1 cellular context compared by ENCODE assay signal in the genomic region with DNA sequence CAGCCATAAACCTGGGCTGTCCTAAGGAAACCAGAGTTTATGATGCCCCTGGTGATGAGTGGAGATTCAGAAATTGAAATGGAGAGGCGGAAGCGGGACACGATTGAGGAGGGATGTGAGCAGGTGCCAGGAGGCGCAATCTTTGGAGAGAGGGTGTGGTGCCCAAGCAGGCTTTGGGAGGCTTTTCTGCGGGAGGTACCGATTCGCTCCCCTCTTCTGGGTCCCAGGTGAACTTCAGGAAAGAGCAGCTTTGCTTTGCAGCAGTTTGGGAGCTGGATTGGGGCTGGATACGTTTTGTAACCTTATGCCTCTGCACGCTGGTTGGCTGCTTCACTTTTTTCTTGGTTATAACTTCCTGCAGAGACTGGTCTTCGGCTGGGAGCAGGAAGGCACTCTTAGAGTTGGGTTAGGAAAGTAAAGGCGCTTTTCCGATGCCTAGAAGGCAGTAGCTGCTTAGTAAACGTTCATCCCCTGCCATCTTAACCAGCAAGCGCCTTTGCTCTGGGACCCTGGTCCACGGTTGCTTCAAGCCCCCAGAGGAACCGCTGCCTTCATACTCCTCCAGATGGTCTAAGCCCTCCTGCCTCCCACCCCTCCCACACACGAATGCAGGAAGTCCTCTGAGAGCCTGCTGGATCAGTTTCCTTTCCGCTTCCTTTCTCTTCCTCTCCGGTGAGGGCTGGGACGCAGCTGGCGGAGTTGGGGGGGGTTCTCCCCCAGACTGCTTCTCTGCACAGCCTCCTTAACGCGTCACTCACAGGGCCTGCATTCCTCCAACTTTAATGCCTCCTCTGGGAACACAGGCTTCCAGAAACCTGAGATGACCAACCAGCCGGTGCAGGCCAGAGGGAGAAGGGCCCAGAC.
TF ChIP-seq lines count a peak whose summit lies in the region.

No MANE protein-coding gene starts in this region.

TF ChIP-seq in IMR-90, 13 proteins besides CTCF, POLR2A, EP300 and RAD21 (continued from another document):
- TF ChIP-seq, protein P1, sequence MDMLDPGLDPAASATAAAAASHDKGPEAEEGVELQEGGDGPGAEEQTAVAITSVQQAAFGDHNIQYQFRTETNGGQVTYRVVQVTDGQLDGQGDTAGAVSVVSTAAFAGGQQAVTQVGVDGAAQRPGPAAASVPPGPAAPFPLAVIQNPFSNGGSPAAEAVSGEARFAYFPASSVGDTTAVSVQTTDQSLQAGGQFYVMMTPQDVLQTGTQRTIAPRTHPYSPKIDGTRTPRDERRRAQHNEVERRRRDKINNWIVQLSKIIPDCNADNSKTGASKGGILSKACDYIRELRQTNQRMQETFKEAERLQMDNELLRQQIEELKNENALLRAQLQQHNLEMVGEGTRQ (IDR thresholded peaks at IDR 0.05; ENCODE audit: low read depth, low read length), result no peak
- TF ChIP-seq MXI1 (IDR thresholded peaks at IDR 0.05; ENCODE audit: borderline replicate concordance, low read depth, low read length), result no peak
- TF ChIP-seq NFE2L2 (IDR thresholded peaks at IDR 0.05; ENCODE audit: low read depth, low read length), result no peak
- TF ChIP-seq CHD1 (IDR thresholded peaks at IDR 0.05; ENCODE audit: low read depth, low read length), result no peak
- TF ChIP-seq SMC3 (IDR thresholded peaks at IDR 0.05; ENCODE audit: low read depth, low read length), result no peak
- TF ChIP-seq RFX5 (IDR thresholded peaks at IDR 0.05; ENCODE audit: low read depth, low read length), result no peak
- TF ChIP-seq, protein P2, sequence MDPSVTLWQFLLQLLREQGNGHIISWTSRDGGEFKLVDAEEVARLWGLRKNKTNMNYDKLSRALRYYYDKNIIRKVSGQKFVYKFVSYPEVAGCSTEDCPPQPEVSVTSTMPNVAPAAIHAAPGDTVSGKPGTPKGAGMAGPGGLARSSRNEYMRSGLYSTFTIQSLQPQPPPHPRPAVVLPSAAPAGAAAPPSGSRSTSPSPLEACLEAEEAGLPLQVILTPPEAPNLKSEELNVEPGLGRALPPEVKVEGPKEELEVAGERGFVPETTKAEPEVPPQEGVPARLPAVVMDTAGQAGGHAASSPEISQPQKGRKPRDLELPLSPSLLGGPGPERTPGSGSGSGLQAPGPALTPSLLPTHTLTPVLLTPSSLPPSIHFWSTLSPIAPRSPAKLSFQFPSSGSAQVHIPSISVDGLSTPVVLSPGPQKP (IDR thresholded peaks at IDR 0.05; ENCODE audit: borderline replicate concordance, low read depth, low read length), result no peak
